In genomic region chr5:179218586-179219330, GRCh38 we compare ENCODE assay signal across 20 cellular contexts.
DNase-seq lines count a peak whose midpoint lies in the region; ATAC-seq, FAIRE-seq and TF ChIP-seq lines count a peak whose summit lies in the region.
"Had no signal": no experiment of that assay in that cellular context is flagged by ENCODE, and none has a peak within 500 bp of the region (broad histone marks: within the 10 kb centered on the region; RNA-seq: fewer than 3 reads in every experiment).

No MANE protein-coding gene starts in this region.

- H3K36me3 Mint-ChIP-seq in neural progenitor cell, result peaks cover 7% of the 10 kb centered on the region
- H3K36me3 Mint-ChIP-seq: CD14-positive monocyte; CD8-positive, alpha-beta T cell had no signal

- no peak for FAIRE-seq in kidney (lab: Jason Lieb, UNC)
- FAIRE-seq: HepG2 had no signal

- H3K4me1 Mint-ChIP-seq in neural progenitor cell, result peaks cover 8% of the 10 kb centered on the region
- H3K4me1 Mint-ChIP-seq: CD14-positive monocyte had no signal

- peaks cover 0 to 1% (median 0%) of the 10 kb centered on the region in 11 donors for H3K9me3 ChIP-seq in heart right ventricle
- H3K9me3 ChIP-seq in kidney (ENCODE audit: control insufficient read depth in 1 of 2, low read length in 2 of 2), result peaks cover 0 to 2% of the 10 kb centered on the region in 2 donors
- no peaks in the 10 kb centered on the region for H3K9me3 ChIP-seq in neural progenitor cell (ENCODE audit: low read depth)
- no peaks in the 10 kb centered on the region for H3K9me3 ChIP-seq in vagina

- intact Hi-C loops in Right ventricle myocardium superior (cut with DNase I), result no loop called here
- intact Hi-C loops in heart right ventricle (cut with DNase I), result no loop called here
- intact Hi-C loops in kidney (cut with DNase I), result no loop called here
- intact Hi-C loops in vagina (cut with DNase I), result no loop called here

- H3K4me3 ChIP-seq in heart right ventricle (no peak overlapping the region), kidney (ENCODE audit: low read length in 2 of 2) (no peak overlapping the region), neural progenitor cell (no peak overlapping the region), vagina (no peak overlapping the region)
- H3K4me3 ChIP-seq: BLaER1 had no signal

- TF ChIP-seq POLR2A in vagina (IDR thresholded peaks at IDR 0.05), result no peak

- H3K4me3 Mint-ChIP-seq in neural progenitor cell, result no peak overlapping the region
- H3K4me3 Mint-ChIP-seq: CD14-positive monocyte; CD8-positive, alpha-beta T cell; HFFc6 had no signal

- 66 to 74% methylated on average over 15 of the region's 15 CpGs for WGBS in heart right ventricle, 2 donors

- no peaks in the 10 kb centered on the region for H3K79me2 ChIP-seq in neural progenitor cell (ENCODE audit: low read depth)

- H3K4me2 ChIP-seq in neural progenitor cell, result no peak overlapping the region

- peaks cover 0 to 14% (median 0%) of the 10 kb centered on the region in 7 donors for H3K27me3 ChIP-seq in heart right ventricle
- no peaks in the 10 kb centered on the region for H3K27me3 ChIP-seq in neural progenitor cell
- no peaks in the 10 kb centered on the region for H3K27me3 ChIP-seq in vagina

- ATAC-seq in Right ventricle myocardium superior (ENCODE audit: poor library complexity) (no peak), heart right ventricle (no peak)
- ATAC-seq: CD8-positive, alpha-beta T cell; HCT116; HepG2 had no signal

- no peaks in the 10 kb centered on the region for H3F3A ChIP-seq in neural progenitor cell (ENCODE audit: low read depth)

- DNase-seq in Right ventricle myocardium superior (peak; percentile 34), heart right ventricle (no peak), kidney (peak; percentile 71), neural progenitor cell (ENCODE audit: low spot score) (no peak), vagina (ENCODE audit: extremely low spot score in 2 of 2) (no peak), NCI-H226 (no peak), HK-2 (ENCODE audit: unreplicated experiment) (no peak), kidney tubule cell (ENCODE audit: low spot score) (no peak)
- DNase-seq: 8988T; Calu3; CD8-positive, alpha-beta T cell; DMS79 treated with DMSO at 0.1 percent for 48 hours; GF-D8; GOT3; H7; HFFc6 had no signal

- H3K27ac ChIP-seq in heart right ventricle (no peak overlapping the region), kidney (ENCODE audit: low read depth in 2 of 2, low read length in 2 of 2) (no peak overlapping the region), neural progenitor cell (no peak overlapping the region), vagina (peak overlapping the region; percentile 20)
- H3K27ac ChIP-seq: BLaER1 had no signal

- no peak overlapping the region for H2AFZ ChIP-seq in neural progenitor cell (replicated peaks)

- H3K4me1 ChIP-seq in heart right ventricle, result peaks cover 0 to 8% (median 0%) of the 10 kb centered on the region in 9 donors
- no peaks in the 10 kb centered on the region for H3K4me1 ChIP-seq in kidney (ENCODE audit: control insufficient read depth in 1 of 2, insufficient read depth in 1 of 2, low read depth in 1 of 2, low read length in 2 of 2)
- no peaks in the 10 kb centered on the region for H3K4me1 ChIP-seq in neural progenitor cell
- H3K4me1 ChIP-seq in vagina, result peaks cover 23% of the 10 kb centered on the region

- no peaks in the 10 kb centered on the region for H4K20me1 ChIP-seq in neural progenitor cell (ENCODE audit: low read depth)
- H4K20me1 ChIP-seq: BLaER1 had no signal

- no peak for TF ChIP-seq CTCF in heart right ventricle (IDR thresholded peaks at IDR 0.05)
- no peak for TF ChIP-seq CTCF in kidney (IDR thresholded peaks at IDR 0.05; ENCODE audit: borderline replicate concordance, extremely low read depth, insufficient read depth)
- no peak for TF ChIP-seq CTCF in neural progenitor cell (IDR thresholded peaks at IDR 0.05)
- no peak for TF ChIP-seq CTCF in vagina (IDR thresholded peaks at IDR 0.05)

- H3K36me3 ChIP-seq in heart right ventricle (no peaks in the 10 kb centered on the region), kidney (ENCODE audit: control insufficient read depth in 1 of 2, insufficient read depth in 2 of 2, low read length in 2 of 2) (no peaks in the 10 kb centered on the region), neural progenitor cell (no peaks in the 10 kb centered on the region), vagina (no peaks in the 10 kb centered on the region)
- H3K36me3 ChIP-seq: BLaER1 had no signal

- H3K27me3 Mint-ChIP-seq in neural progenitor cell (ENCODE audit: insufficient read depth, low read depth), result peaks cover 5% of the 10 kb centered on the region

- H3K9ac ChIP-seq in kidney (ENCODE audit: low read length in 2 of 2) (no peak overlapping the region), neural progenitor cell (no peak overlapping the region)
- H3K9ac ChIP-seq: BLaER1 had no signal

- peak overlapping the region; percentile 8 for H3K27ac Mint-ChIP-seq in neural progenitor cell
- H3K27ac Mint-ChIP-seq: CD14-positive monocyte; CD8-positive, alpha-beta T cell had no signal

- peaks cover 10% of the 10 kb centered on the region for H3K9me3 Mint-ChIP-seq in neural progenitor cell
- H3K9me3 Mint-ChIP-seq: CD8-positive, alpha-beta T cell; HFFc6 had no signal

Comparison
In these comparisons a context has a peak if more than half of its experiments do, and no peak if none do; other contexts are left out.
1. DNase-seq: peak in Right ventricle myocardium superior (single experiment) and kidney (single experiment); none in heart right ventricle (0 of 2), neural progenitor cell (single experiment), vagina (0 of 2), NCI-H226 (single experiment), HK-2 (single experiment) and kidney tubule cell (single experiment).